Comparison of ENCODE assay signal across 10 cellular contexts in the genomic region with DNA sequence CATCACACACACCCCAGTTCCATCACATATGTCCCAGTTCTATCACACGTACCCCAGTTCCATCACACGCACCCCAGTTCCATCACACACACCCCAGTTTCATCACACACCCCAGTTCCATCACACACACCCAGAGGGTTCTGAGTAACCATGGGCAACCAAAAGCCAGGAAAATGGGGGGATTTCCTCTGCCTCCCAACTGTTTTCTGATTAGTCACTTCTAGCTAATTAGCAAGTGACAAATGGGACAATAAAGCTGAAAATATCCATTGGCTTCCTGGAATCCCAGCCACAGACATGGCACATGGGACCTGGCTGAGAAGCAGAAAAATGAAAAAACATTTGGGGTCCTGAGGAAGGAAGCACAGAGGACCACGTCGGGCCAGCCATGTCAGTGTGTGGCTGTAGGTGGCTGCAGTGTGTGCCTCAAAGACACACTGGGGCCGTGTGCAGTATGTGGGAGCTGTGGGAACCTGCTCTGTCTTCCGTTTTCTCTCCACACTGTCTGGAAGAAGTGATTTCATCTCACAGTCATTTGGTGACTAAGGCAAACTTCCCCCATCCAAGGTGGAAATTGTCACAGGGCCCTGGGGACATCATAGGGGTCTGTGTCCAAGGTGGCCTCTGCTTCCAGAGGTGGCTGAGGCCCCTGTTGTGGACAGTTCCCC.
DNase-seq lines count a peak whose midpoint lies in the region; TF ChIP-seq lines count a peak whose summit lies in the region.
"Had no signal": no experiment of that assay in that cellular context is flagged by ENCODE, and none has a peak within 500 bp of the region (broad histone marks: within the 10 kb centered on the region; RNA-seq: fewer than 3 reads in every experiment).

No MANE protein-coding gene starts in this region.

- no peak overlapping the region for H3K4me3 ChIP-seq in choroid plexus epithelial cell (ENCODE audit: low read depth, low read length)

- TF ChIP-seq CTCF in GM10266 (IDR thresholded peaks at IDR 0.05; ENCODE audit: control insufficient read depth, insufficient read depth, low read depth, missing control alignments) = no peak
- TF ChIP-seq CTCF in choroid plexus epithelial cell (conservative IDR thresholded peaks at IDR 0.05; ENCODE audit: low read depth, low read length) = no peak

- DNase-seq in GM10266 (ENCODE audit: extremely low spot score) (peak; percentile 38), NCI-H226 (peak; percentile 30), choroid plexus epithelial cell (ENCODE audit: low read depth) (peak; percentile 56), non-pigmented ciliary epithelial cell (ENCODE audit: low read depth) (peak; percentile 42), NCI-H2171 treated with DMSO at 0.1 percent for 48 hours (lab: John Stamatoyannopoulos, UW) (no peak), NCI-H146 treated with DMSO at 0.1 percent for 48 hours (lab: John Stamatoyannopoulos, UW; ENCODE audit: unreplicated experiment) (no peak), NCI-H128 (lab: John Stamatoyannopoulos, UW; ENCODE audit: unreplicated experiment) (no peak), NCI-H446 (lab: John Stamatoyannopoulos, UW) (no peak)
- DNase-seq: NCI-H748 treated with DMSO at 0.1 percent for 48 hours, nephron progenitor cell had no signal

Comparison
In these comparisons a context has a peak if more than half of its experiments do, and no peak if none do; other contexts are left out.
1. DNase-seq: peak in GM10266 (single experiment), NCI-H226 (single experiment), choroid plexus epithelial cell (single experiment) and non-pigmented ciliary epithelial cell (single experiment); none in NCI-H2171 treated with DMSO at 0.1 percent for 48 hours (single experiment), NCI-H146 treated with DMSO at 0.1 percent for 48 hours (single experiment), NCI-H128 (single experiment) and NCI-H446 (0 of 2).